In the genomic region with DNA sequence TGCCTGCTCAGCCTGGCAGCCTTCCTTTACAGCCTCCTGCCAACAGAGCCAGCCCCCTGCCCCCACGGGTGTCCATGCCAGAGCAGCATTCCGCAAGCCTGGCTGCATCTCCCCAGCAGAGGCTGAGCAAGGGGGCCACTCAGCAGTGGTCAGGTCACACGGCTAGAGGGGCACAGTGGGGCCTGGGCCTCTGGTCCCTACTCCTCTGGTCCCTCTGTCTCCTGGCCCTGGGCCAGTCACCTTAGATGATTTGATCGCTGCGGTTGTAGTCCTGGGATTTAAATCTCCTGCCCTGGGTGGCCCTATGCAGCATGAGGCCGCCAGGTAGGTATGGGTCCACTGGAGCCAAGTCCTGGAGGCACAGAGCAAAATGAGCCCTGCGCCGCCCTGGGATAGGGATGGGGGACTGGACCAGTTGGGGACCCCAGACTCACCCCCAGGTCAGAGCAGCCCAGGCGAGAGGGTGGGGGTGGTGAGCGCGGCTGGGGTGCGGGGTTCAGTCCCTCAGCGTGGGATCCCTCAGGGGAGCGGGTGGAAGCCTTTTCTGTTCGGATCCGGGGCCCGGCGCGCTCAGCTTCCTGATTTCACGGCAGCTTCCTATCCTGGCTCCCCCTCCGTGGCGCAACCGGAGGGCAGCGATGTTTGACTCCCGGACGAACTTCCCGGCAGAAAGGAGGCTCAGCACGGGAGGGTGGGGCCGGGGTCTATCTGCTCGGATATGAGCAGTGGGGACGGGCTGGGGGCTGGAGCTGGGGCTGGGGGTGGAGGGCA, we compare ENCODE assay signal across 8 cellular contexts. TPM values are rescaled to one million over a fixed set of nuclear protein-coding genes. Genes with fewer than 3 reads are reported as not detected.
DNase-seq lines count a peak whose midpoint lies in the region; ATAC-seq and TF ChIP-seq lines count a peak whose summit lies in the region.

A gene (plus strand): TSS at position 138 of the 771 bp plus-strand sequence. CDS start 4,659 bp downstream, outside the sequence.

- peaks cover 18 to 24% of the 10 kb centered on the region in 2 donors for H3K4me1 ChIP-seq in neuronal stem cell (ENCODE audit: control insufficient read depth in 2 of 2, insufficient read depth in 1 of 2, low read depth in 1 of 2, low read length in 2 of 2)

- H3K36me3 Mint-ChIP-seq in Calu3 (ENCODE audit: insufficient read depth, unreplicated experiment): peaks cover 15% of the 10 kb centered on the region
- H3K36me3 Mint-ChIP-seq in activated naive CD8-positive, alpha-beta T cell: no peaks in the 10 kb centered on the region

- H2AFZ ChIP-seq in neuronal stem cell (ENCODE audit: low read length): peak within 1 kb of the TSS; percentile 94

- H3K36me3 ChIP-seq in neuronal stem cell (replicated peaks in 1 of 2; ENCODE audit: control insufficient read depth in 2 of 2, insufficient read depth in 2 of 2, low read length in 2 of 2): peaks cover 5 to 22% of the 10 kb centered on the region in 2 donors

- peak within 1 kb of the TSS; percentile 23 for H4K8ac ChIP-seq in neuronal stem cell (ENCODE audit: low read depth, low read length)

- H2BK15ac ChIP-seq in neuronal stem cell (ENCODE audit: low read length): peak within 1 kb of the TSS; percentile 91

- H3K9me3 ChIP-seq in neuronal stem cell (replicated peaks in 1 of 2; ENCODE audit: control insufficient read depth in 2 of 2, insufficient read depth in 1 of 2, low read depth in 1 of 2, low read length in 2 of 2): no peaks in the 10 kb centered on the region

- H3K27ac Mint-ChIP-seq in Calu3 (ENCODE audit: unreplicated experiment): peak within 1 kb of the TSS; percentile 60
- H3K27ac Mint-ChIP-seq in activated naive CD8-positive, alpha-beta T cell: peak within 1 kb of the TSS; percentile 24

- H2BK120ac ChIP-seq in neuronal stem cell (ENCODE audit: low read depth, low read length): peak within 1 kb of the TSS; percentile 58

- ATAC-seq in HG03571 (IDR thresholded peaks at IDR 0.05; ENCODE audit: unreplicated experiment) (no peak), HG03097 (IDR thresholded peaks at IDR 0.05; ENCODE audit: low FRiP score, unreplicated experiment) (no peak)

- intact Hi-C loops in Calu3 (cut with micrococcal nuclease; ENCODE audit: unreplicated experiment) (loop anchor here (2.0 kb wide), 1 partner anchor 91 kb away; no protein-coding TSS in a partner anchor), head of caudate nucleus (cut with DNase I) (loop anchor here (5.0 kb wide), 2 partner anchors 51 to 94 kb away; a partner anchor contains a TSS)

- peak within 1 kb of the TSS; percentile 87 for H3K4me2 ChIP-seq in neuronal stem cell (ENCODE audit: insufficient read depth, low read length, poor library complexity, severe bottlenecking)

- H3K14ac ChIP-seq in neuronal stem cell (ENCODE audit: low read length): peak within 1 kb of the TSS; percentile 98

- no peaks in the 10 kb centered on the region for H3K27me3 Mint-ChIP-seq in Calu3 (ENCODE audit: unreplicated experiment)
- H3K27me3 Mint-ChIP-seq in activated naive CD8-positive, alpha-beta T cell: no peaks in the 10 kb centered on the region

- peaks cover 4% of the 10 kb centered on the region for H3K79me1 ChIP-seq in neuronal stem cell (ENCODE audit: low read depth, low read length)

- H3K27ac ChIP-seq in neuronal stem cell (replicated peaks; ENCODE audit: low read length): no peak within 1 kb of the TSS

- CTCF ChIA-PET in Calu3 (lab: Charles Lee): interaction anchor here (0.6 kb wide), 1 partner anchor 90 kb away, joined by 4 read pairs; no protein-coding TSS in a partner anchor

- H3K18ac ChIP-seq in neuronal stem cell (ENCODE audit: low read length): peak within 1 kb of the TSS; percentile 98

- H3K4me1 Mint-ChIP-seq in Calu3 (ENCODE audit: low read depth, unreplicated experiment): peaks cover 20% of the 10 kb centered on the region
- H3K4me1 Mint-ChIP-seq in activated naive CD8-positive, alpha-beta T cell (ENCODE audit: low read depth): peaks cover 5% of the 10 kb centered on the region

- peak within 1 kb of the TSS; percentile 93 for H2AK5ac ChIP-seq in neuronal stem cell (ENCODE audit: low read depth, low read length)

- TF ChIP-seq CTCF in Calu3 (IDR thresholded peaks at IDR 0.05; ENCODE audit: unreplicated experiment): no peak

- peak within 1 kb of the TSS; percentile 65 to 87 for H3K4me3 ChIP-seq in neuronal stem cell (ENCODE audit: low read length in 2 of 2)

- WGBS in neuronal stem cell (ENCODE audit: extremely low coverage in 2 of 2, insufficient read length in 2 of 2, insufficient replicate concordance in 1 of 2), 2 donors: no CpG with 5 or more reads among the region's 31 CpGs

- peak within 1 kb of the TSS; percentile 57 for H3K4ac ChIP-seq in neuronal stem cell (ENCODE audit: low read length)

- no peaks in the 10 kb centered on the region for H3K9me3 Mint-ChIP-seq in Calu3 (ENCODE audit: low read depth, unreplicated experiment)
- no peaks in the 10 kb centered on the region for H3K9me3 Mint-ChIP-seq in activated naive CD8-positive, alpha-beta T cell (ENCODE audit: low read depth)

- H3K27me3 ChIP-seq in neuronal stem cell (ENCODE audit: control insufficient read depth in 3 of 3, insufficient read depth in 3 of 3, low read depth in 1 of 3, low read length in 3 of 3): no peaks in the 10 kb centered on the region

- DNase-seq in Calu3 (no peak), HuH-7 (ENCODE audit: low spot score) (peak; percentile 76), head of caudate nucleus (peak in 34 of 42 donors; percentile 40 to 86 (median 66)), neuronal stem cell (ENCODE audit: low spot score) (no peak), NCI-H1694 treated with DMSO at 0.1 percent for 48 hours (lab: John Stamatoyannopoulos, UW) (no peak)

- peak within 1 kb of the TSS; percentile 16 for H3K23ac ChIP-seq in neuronal stem cell (ENCODE audit: low read depth, low read length, poor library complexity)

- H3K9ac ChIP-seq in neuronal stem cell (ENCODE audit: low read depth, low read length, poor library complexity): peak within 1 kb of the TSS; percentile 94

- BruUV-seq in Calu3 (replicated peaks; lab: Mats Ljungman, UMichigan): no TSS peak

- H4K91ac ChIP-seq in neuronal stem cell (ENCODE audit: low read depth, low read length, poor library complexity): peak within 1 kb of the TSS; percentile 58

- no peak within 1 kb of the TSS for H2BK5ac ChIP-seq in neuronal stem cell (ENCODE audit: low read length)

- peak within 1 kb of the TSS; percentile 71 for H3K4me3 Mint-ChIP-seq in Calu3 (ENCODE audit: low read depth, unreplicated experiment)
- H3K4me3 Mint-ChIP-seq in activated naive CD8-positive, alpha-beta T cell: peak within 1 kb of the TSS; percentile 83

- H2BK12ac ChIP-seq in neuronal stem cell (ENCODE audit: low read length): peak within 1 kb of the TSS; percentile 60

RNA-seq across cellular contexts. Expression of the gene that starts here (rescaled TPM):
- total RNA-seq in Calu3 (2022): 6.0 and 7.2 TPM in 2 replicates
- 2.7 TPM for polyA plus RNA-seq in neuronal stem cell (2013, experiment 1 of 2)
- 2.8 TPM for polyA plus RNA-seq in neuronal stem cell (2013, experiment 2 of 2)

Comparison
In these comparisons a context has a peak if more than half of its experiments do, and no peak if none do; other contexts are left out.
1. DNase-seq: peak in HuH-7 (single experiment) and head of caudate nucleus (34 of 42); none in Calu3 (single experiment), neuronal stem cell (single experiment) and NCI-H1694 treated with DMSO at 0.1 percent for 48 hours (single experiment).